ENCODE assay signal across 1 cellular context in the genomic region with DNA sequence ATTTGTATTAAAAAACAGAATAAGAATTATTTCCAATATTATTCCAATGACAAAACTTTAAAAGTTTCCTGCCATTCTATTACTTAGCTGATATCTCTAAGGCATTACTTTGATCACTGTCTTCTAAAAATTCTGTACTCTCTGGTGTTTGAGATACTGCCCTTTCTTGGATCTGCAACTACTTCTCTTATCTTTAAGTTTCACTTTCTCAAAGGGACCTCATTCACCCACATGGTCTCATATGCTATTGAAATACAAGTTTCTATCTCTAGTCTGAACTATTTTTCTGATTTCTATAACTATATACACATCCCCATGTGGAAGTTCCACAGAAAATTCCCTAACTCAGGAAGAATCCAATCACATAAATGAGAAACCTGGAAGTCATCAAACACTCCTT.
TF ChIP-seq lines count a peak whose summit lies in the region.

No MANE protein-coding gene starts in this region.

TF ChIP-seq in GM12878, 131 proteins besides CTCF, POLR2A, EP300 and RAD21 (continued from another document):
- TF ChIP-seq ZBTB33 (IDR thresholded peaks at IDR 0.05) (no peak), LARP7 (IDR thresholded peaks at IDR 0.05) (no peak), SIN3A (IDR thresholded peaks at IDR 0.05; ENCODE audit: low read depth, low read length) (no peak), SMC3 (IDR thresholded peaks at IDR 0.05; ENCODE audit: borderline replicate concordance, low read length) (no peak), CBX3 (IDR thresholded peaks at IDR 0.05; ENCODE audit: borderline replicate concordance, low read depth) (no peak), SUZ12 (IDR thresholded peaks at IDR 0.05; ENCODE audit: unreplicated experiment) (no peak), BCL11A (IDR thresholded peaks at IDR 0.05; ENCODE audit: low read depth, low read length) (no peak), MYC (IDR thresholded peaks at IDR 0.05; ENCODE audit: insufficient read depth, insufficient read length, insufficient replicate concordance, low read length, severe bottlenecking) (no peak), SRF (IDR thresholded peaks at IDR 0.05; ENCODE audit: low read depth in 2 of 2, low read length in 2 of 2) (no peak)
- TF ChIP-seq, protein P1, sequence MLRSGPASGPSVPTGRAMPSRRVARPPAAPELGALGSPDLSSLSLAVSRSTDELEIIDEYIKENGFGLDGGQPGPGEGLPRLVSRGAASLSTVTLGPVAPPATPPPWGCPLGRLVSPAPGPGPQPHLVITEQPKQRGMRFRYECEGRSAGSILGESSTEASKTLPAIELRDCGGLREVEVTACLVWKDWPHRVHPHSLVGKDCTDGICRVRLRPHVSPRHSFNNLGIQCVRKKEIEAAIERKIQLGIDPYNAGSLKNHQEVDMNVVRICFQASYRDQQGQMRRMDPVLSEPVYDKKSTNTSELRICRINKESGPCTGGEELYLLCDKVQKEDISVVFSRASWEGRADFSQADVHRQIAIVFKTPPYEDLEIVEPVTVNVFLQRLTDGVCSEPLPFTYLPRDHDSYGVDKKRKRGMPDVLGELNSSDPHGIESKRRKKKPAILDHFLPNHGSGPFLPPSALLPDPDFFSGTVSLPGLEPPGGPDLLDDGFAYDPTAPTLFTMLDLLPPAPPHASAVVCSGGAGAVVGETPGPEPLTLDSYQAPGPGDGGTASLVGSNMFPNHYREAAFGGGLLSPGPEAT (IDR thresholded peaks at IDR 0.05; ENCODE audit: low read depth) = no peak
